Comparison of ENCODE assay signal across 8 cellular contexts in the genomic region with DNA sequence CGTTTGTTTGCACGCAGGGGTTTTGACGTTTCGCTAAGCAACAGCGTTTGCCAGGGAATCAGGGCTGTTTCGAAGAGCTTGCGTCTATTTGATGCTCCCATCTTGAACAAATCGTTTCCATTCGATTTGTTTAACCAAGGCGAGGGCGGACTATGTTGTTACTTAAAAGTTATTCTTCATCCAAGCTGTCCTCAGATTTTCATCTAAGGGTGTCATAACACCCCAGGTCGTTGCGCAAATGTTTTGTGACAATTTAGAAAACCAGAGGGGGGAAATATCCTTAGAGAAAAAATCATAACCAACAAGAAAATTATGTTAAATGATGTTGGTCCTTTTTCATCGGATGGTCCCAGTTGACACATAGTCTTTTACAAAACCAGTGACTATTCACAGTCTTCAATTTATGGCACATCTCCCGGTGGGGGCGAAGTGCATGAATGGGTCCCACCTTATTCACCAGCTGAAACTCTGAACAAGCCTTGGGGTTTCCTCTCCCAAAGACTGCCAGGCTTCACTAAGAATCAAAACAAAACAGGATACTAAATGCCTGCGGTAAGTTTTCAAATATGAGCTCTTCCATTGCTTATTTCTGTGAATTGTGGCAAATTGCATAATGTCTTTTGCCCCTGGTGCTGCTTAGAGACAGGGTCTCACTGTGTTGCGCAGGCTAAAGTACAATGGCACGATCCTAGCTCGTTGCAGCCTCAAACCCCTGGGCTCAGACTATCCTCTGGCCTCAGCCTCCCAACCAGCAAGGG.
A peak's percentile ranks its signal among the peaks of the same experiment; 100 is the strongest.
DNase-seq lines count a peak whose midpoint lies in the region; ATAC-seq and TF ChIP-seq lines count a peak whose summit lies in the region.

No MANE protein-coding gene starts in this region.

- TF ChIP-seq POLR2A in tibial nerve (IDR thresholded peaks at IDR 0.05) = no peak

- H3K4me3 ChIP-seq in astrocyte of the spinal cord (ENCODE audit: low read depth, low read length) (peak overlapping the region; percentile 62), liver (ENCODE audit: low read depth in 1 of 3, low read length in 3 of 3) (peak overlapping the region; percentile 45 to 86 (median 77)), tibial nerve (peak overlapping the region; percentile 53 to 75 (median 70))

- H3K4me1 ChIP-seq in liver (ENCODE audit: control insufficient read depth in 4 of 4, insufficient read depth in 4 of 4, low read length in 3 of 4) = peaks cover 0 to 47% (median 33%) of the 10 kb centered on the region in 4 donors
- peaks cover 0 to 30% (median 10%) of the 10 kb centered on the region in 4 donors for H3K4me1 ChIP-seq in tibial nerve

- H3K9me3 ChIP-seq in liver (ENCODE audit: control insufficient read depth in 4 of 4, low read length in 3 of 4) (no peaks in the 10 kb centered on the region), tibial nerve (no peaks in the 10 kb centered on the region)

- intact Hi-C loops in Right ventricle myocardium inferior (cut with DNase I) (loop anchor here (1.0 to 2.0 kb wide), 6 partner anchors 40 to 460 kb away; partner anchors contain the start of gene REEP3), left cardiac atrium (cut with DNase I) (no loop called here)

- H3K36me3 ChIP-seq in liver (ENCODE audit: control insufficient read depth in 4 of 4, insufficient read depth in 3 of 4, low read depth in 1 of 4, low read length in 3 of 4) (no peaks in the 10 kb centered on the region), tibial nerve (no peaks in the 10 kb centered on the region)

- H3K9ac ChIP-seq in liver (ENCODE audit: low read depth in 1 of 2, low read length in 2 of 2) = peak overlapping the region; percentile 50 to 82

- in situ Hi-C loops in astrocyte of the spinal cord (cut with HindIII; ENCODE audit: low sequenced_read_pairs) = no loop called here

- WGBS in liver = 19% methylated on average over 20 of the region's 20 CpGs
- WGBS in tibial nerve, 2 donors = 21% methylated on average over 20 of the region's 20 CpGs

- DNase-seq in Right ventricle myocardium inferior (ENCODE audit: missing footprints) (peak; percentile 27), left cardiac atrium (no peak), astrocyte of the spinal cord (ENCODE audit: low read depth, low spot score) (peak; percentile 35), tibial nerve (ENCODE audit: low spot score in 2 of 2) (peak in 1 of 2 donors; percentile 73), GOT3 (lab: John Stamatoyannopoulos, UW) (no peak), AG20443 (ENCODE audit: low spot score) (no peak)

- peak overlapping the region; percentile 80 to 98 for H3K27ac ChIP-seq in liver (ENCODE audit: low read depth in 1 of 2, low read length in 2 of 2)
- H3K27ac ChIP-seq in tibial nerve = peak overlapping the region; percentile 90 to 99 (median 94)

- TF ChIP-seq RAD21 in liver (IDR thresholded peaks at IDR 0.05) = no peak

- ATAC-seq in Right ventricle myocardium inferior (no peak), left cardiac atrium (no peak), HG03342 (IDR thresholded peaks at IDR 0.05; ENCODE audit: unreplicated experiment) (no peak)

- no peaks in the 10 kb centered on the region for H3K27me3 ChIP-seq in liver (ENCODE audit: control insufficient read depth in 4 of 4, insufficient read depth in 4 of 4, low read length in 3 of 4)
- H3K27me3 ChIP-seq in tibial nerve = no peaks in the 10 kb centered on the region

- TF ChIP-seq CTCF in astrocyte of the spinal cord (IDR thresholded peaks at IDR 0.05; ENCODE audit: low read depth, low read length) = no peak
- TF ChIP-seq CTCF in liver (IDR thresholded peaks at IDR 0.05; ENCODE audit: low read depth, low read length, missing input control) = no peak
- TF ChIP-seq CTCF in tibial nerve (IDR thresholded peaks at IDR 0.05) = no peak

- TF ChIP-seq EP300 in tibial nerve (IDR thresholded peaks at IDR 0.05) = no peak

TF ChIP-seq in liver, 16 proteins besides CTCF, POLR2A, EP300 and RAD21:
- TF ChIP-seq YY1 (IDR thresholded peaks at IDR 0.05) = peak; percentile 64
- TF ChIP-seq EGR1 (IDR thresholded peaks at IDR 0.05; ENCODE audit: low read depth in 2 of 2) = no peak
- no peak for TF ChIP-seq MAX (IDR thresholded peaks at IDR 0.05)
- TF ChIP-seq, protein P1, sequence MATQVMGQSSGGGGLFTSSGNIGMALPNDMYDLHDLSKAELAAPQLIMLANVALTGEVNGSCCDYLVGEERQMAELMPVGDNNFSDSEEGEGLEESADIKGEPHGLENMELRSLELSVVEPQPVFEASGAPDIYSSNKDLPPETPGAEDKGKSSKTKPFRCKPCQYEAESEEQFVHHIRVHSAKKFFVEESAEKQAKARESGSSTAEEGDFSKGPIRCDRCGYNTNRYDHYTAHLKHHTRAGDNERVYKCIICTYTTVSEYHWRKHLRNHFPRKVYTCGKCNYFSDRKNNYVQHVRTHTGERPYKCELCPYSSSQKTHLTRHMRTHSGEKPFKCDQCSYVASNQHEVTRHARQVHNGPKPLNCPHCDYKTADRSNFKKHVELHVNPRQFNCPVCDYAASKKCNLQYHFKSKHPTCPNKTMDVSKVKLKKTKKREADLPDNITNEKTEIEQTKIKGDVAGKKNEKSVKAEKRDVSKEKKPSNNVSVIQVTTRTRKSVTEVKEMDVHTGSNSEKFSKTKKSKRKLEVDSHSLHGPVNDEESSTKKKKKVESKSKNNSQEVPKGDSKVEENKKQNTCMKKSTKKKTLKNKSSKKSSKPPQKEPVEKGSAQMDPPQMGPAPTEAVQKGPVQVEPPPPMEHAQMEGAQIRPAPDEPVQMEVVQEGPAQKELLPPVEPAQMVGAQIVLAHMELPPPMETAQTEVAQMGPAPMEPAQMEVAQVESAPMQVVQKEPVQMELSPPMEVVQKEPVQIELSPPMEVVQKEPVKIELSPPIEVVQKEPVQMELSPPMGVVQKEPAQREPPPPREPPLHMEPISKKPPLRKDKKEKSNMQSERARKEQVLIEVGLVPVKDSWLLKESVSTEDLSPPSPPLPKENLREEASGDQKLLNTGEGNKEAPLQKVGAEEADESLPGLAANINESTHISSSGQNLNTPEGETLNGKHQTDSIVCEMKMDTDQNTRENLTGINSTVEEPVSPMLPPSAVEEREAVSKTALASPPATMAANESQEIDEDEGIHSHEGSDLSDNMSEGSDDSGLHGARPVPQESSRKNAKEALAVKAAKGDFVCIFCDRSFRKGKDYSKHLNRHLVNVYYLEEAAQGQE (IDR thresholded peaks at IDR 0.05) = peak; percentile 4
- no peak for TF ChIP-seq SP1 (IDR thresholded peaks at IDR 0.05)
- no peak for TF ChIP-seq JUND (IDR thresholded peaks at IDR 0.05)
- TF ChIP-seq HNF4G (IDR thresholded peaks at IDR 0.05) = no peak
- no peak for TF ChIP-seq FOXA1 (IDR thresholded peaks at IDR 0.05)
- TF ChIP-seq ZBTB33 (IDR thresholded peaks at IDR 0.05) = no peak
- no peak for TF ChIP-seq RXRA (IDR thresholded peaks at IDR 0.05)
- TF ChIP-seq HNF4A (conservative IDR thresholded peaks at IDR 0.05) = peak in 1 of 2 donors; percentile 10
- TF ChIP-seq FOXA2 (IDR thresholded peaks at IDR 0.05) = no peak
- TF ChIP-seq ATF3 (IDR thresholded peaks at IDR 0.05) = no peak
- no peak for TF ChIP-seq NR2F2 (IDR thresholded peaks at IDR 0.05)

Comparison
In these comparisons a context has a peak if more than half of its experiments do, and no peak if none do; other contexts are left out.
1. DNase-seq: peak in Right ventricle myocardium inferior (single experiment) and astrocyte of the spinal cord (single experiment); none in left cardiac atrium (single experiment), GOT3 (single experiment) and AG20443 (single experiment).
2. Peak in every context shown above with its lines, with median percentiles within 50 percentile points of each other: H3K4me3 ChIP-seq.